11 cellular contexts compared by ENCODE assay signal in genomic region chr16:10827691-10828341, GRCh38. TPM values are rescaled to one million over a fixed set of nuclear protein-coding genes. Genes with fewer than 3 reads are reported as not detected.
A peak's percentile ranks its signal among the peaks of the same experiment; 100 is the strongest.
DNase-seq lines count a peak whose midpoint lies in the region; FAIRE-seq and TF ChIP-seq lines count a peak whose summit lies in the region.
"Had no signal": no experiment of that assay in that cellular context is flagged by ENCODE, and none has a peak within 500 bp of the region (broad histone marks: within the 10 kb centered on the region; RNA-seq: fewer than 3 reads in every experiment).

No MANE protein-coding gene starts in this region.

- H3K4me3 ChIP-seq in esophagus squamous epithelium, result peak overlapping the region in 1 of 4 donors; percentile 52
- peak overlapping the region in 1 of 2 donors; percentile 34 for H3K4me3 ChIP-seq in vagina
- H3K4me3 ChIP-seq in OCI-LY7 (ENCODE audit: low read depth, low read length, poor library complexity, severe bottlenecking), result no peak overlapping the region

- H3K4me1 ChIP-seq in esophagus squamous epithelium, result peaks cover 19 to 47% (median 29%) of the 10 kb centered on the region in 3 donors
- H3K4me1 ChIP-seq in vagina, result peaks cover 26% of the 10 kb centered on the region
- peaks cover 21% of the 10 kb centered on the region for H3K4me1 ChIP-seq in OCI-LY7 (ENCODE audit: insufficient read depth, low read length, poor library complexity, severe bottlenecking)

- FAIRE-seq in HTR-8/SVneo (lab: Jason Lieb, UNC), result no peak
- FAIRE-seq: A204.1 had no signal

- no peak overlapping the region for H2AFZ ChIP-seq in OCI-LY7 (ENCODE audit: low read length)

- peak overlapping the region; percentile 58 to 100 (median 96) for H3K27ac Mint-ChIP-seq in nephron

- H3K4me2 ChIP-seq in OCI-LY7 (ENCODE audit: low read length), result no peak overlapping the region

- 28 to 32% methylated on average over 6 to 8 of the region's 11 CpGs for WGBS in esophagus squamous epithelium, 2 donors

- POLR2A ChIA-PET in OCI-LY7 (lab: Charles Lee), result no interaction called here

- H3K27ac ChIP-seq in esophagus squamous epithelium, result peak overlapping the region; percentile 37 to 97 (median 86)
- H3K27ac ChIP-seq in vagina, result peak overlapping the region; percentile 81
- H3K27ac ChIP-seq in OCI-LY7 (ENCODE audit: low read depth, low read length, poor library complexity, severe bottlenecking), result no peak overlapping the region

- no peaks in the 10 kb centered on the region for H3K27me3 ChIP-seq in esophagus squamous epithelium
- H3K27me3 ChIP-seq in vagina, result no peaks in the 10 kb centered on the region

- TF ChIP-seq POLR2A in esophagus squamous epithelium (IDR thresholded peaks at IDR 0.05), result no peak
- no peak for TF ChIP-seq POLR2A in vagina (IDR thresholded peaks at IDR 0.05)

- no peaks in the 10 kb centered on the region for H3K9me2 ChIP-seq in OCI-LY7 (ENCODE audit: insufficient read depth, low read length)

- H3K9me3 ChIP-seq in esophagus squamous epithelium (no peaks in the 10 kb centered on the region), vagina (no peaks in the 10 kb centered on the region), OCI-LY7 (ENCODE audit: low read length) (no peaks in the 10 kb centered on the region)

- no peaks in the 10 kb centered on the region for H4K20me1 ChIP-seq in OCI-LY7 (ENCODE audit: insufficient read depth, low read length)

- H3K4me1 Mint-ChIP-seq in nephron, result peaks cover 35% of the 10 kb centered on the region

- no TSS peak for BruUV-seq in OCI-LY7 (replicated peaks; lab: Mats Ljungman, UMichigan)

- intact Hi-C loops in esophagus squamous epithelium (cut with DNase I) (no loop called here), vagina (cut with DNase I) (no loop called here), OCI-LY7 (cut with micrococcal nuclease; ENCODE audit: unreplicated experiment) (no loop called here)

- CTCF ChIA-PET in OCI-LY7 (lab: Charles Lee; ENCODE audit: unreplicated experiment), result no interaction called here

- H3K9me3 Mint-ChIP-seq in nephron, result no peaks in the 10 kb centered on the region

- H3K36me3 ChIP-seq in esophagus squamous epithelium (no peaks in the 10 kb centered on the region), vagina (no peaks in the 10 kb centered on the region), OCI-LY7 (ENCODE audit: insufficient read depth, low read length) (no peaks in the 10 kb centered on the region)

- TF ChIP-seq CTCF in esophagus squamous epithelium (IDR thresholded peaks at IDR 0.05) (no peak), nephron (IDR thresholded peaks at IDR 0.05; ENCODE audit: unreplicated experiment in 3 of 3) (no peak), vagina (IDR thresholded peaks at IDR 0.05) (no peak), OCI-LY7 (conservative IDR thresholded peaks at IDR 0.05; ENCODE audit: low read length) (no peak)

- DNase-seq in DMS79 treated with DMSO at 0.1 percent for 48 hours (lab: John Stamatoyannopoulos, UW) (peak; percentile 31), DMS79 (lab: John Stamatoyannopoulos, UW) (no peak), esophagus squamous epithelium (lab: John Stamatoyannopoulos, UW) (no peak), vagina (ENCODE audit: extremely low spot score in 2 of 2) (peak in 1 of 2 donors; percentile 89), HTR-8/SVneo (ENCODE audit: insufficient read length, low spot score) (no peak), OCI-LY7 (ENCODE audit: low spot score) (no peak), NCI-H2107 treated with DMSO at 0.1 percent for 48 hours (lab: John Stamatoyannopoulos, UW; ENCODE audit: unreplicated experiment) (no peak)
- DNase-seq: NCI-H2171 had no signal

- H3K79me2 ChIP-seq in OCI-LY7 (ENCODE audit: insufficient read depth, low read depth, low read length), result no peaks in the 10 kb centered on the region

- no peaks in the 10 kb centered on the region for H3K36me3 Mint-ChIP-seq in nephron (ENCODE audit: low read depth)

- H3K4me3 Mint-ChIP-seq in nephron, result peak overlapping the region in 2 of 3 experiments; percentile 1 to 69

- H3K27me3 Mint-ChIP-seq in nephron (ENCODE audit: low read depth), result no peaks in the 10 kb centered on the region

RNA-seq across cellular contexts. Expression of gene TVP23A, which starts 9.2 kb away (rescaled TPM):
- under 1 TPM in 1 of 4 donors, not detected in 3; 0.19 TPM for total RNA-seq in esophagus squamous epithelium
- 0.98 TPM for total RNA-seq in vagina
- 0.23 and 0.57 TPM in 2 replicates for total RNA-seq in OCI-LY7 (2014; rRNA removed; shearing (Covaris generic))
- not detected in 2 replicates for total RNA-seq in OCI-LY7 (2022)
- total RNA-seq: osteocyte had no signal

RNA-seq across cellular contexts. Expression of gene CIITA, which starts 49.2 kb away (rescaled TPM):
- total RNA-seq in esophagus squamous epithelium (10 to 100 TPM in 1 of 4 donors, 1 to 10 TPM in 3; 3.2 to 12.6 (median 5.7) TPM), vagina (16.7 TPM), OCI-LY7 (2022) (101 and 124 TPM in 2 replicates)
- 56.1 and 68.7 TPM in 2 replicates for total RNA-seq in OCI-LY7 (2014; rRNA removed; shearing (Covaris generic))
- total RNA-seq: osteocyte had no signal
